14 cellular contexts compared by ENCODE assay signal in the genomic region with DNA sequence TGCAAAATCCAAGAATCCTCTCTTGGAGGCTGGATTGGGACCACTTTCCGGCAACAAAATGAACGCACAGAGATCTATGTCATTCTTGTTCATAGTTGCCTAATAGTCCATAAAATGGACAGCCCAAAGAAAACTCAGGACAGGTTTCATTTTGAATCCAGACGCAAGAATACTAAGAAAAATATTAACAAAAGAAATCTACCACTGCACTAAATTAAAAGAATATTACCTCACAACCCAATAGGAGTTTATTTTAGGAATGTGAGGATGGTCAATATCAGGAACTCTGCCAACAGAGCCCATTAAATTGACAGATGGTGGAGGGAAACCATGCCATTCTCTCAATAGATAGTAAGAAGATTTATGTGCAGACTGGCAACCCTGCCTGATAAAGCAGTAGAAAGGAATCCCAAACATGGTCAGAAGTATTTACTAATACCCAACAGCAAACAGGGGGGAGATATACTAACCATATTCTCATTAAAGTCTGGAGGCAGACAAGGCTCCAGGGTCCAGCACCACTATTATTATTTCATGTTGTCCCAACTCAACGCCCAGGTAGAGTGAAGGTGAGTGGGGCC.
"Had no signal": no experiment of that assay in that cellular context is flagged by ENCODE, and none has a peak within 500 bp of the region (broad histone marks: within the 10 kb centered on the region; RNA-seq: fewer than 3 reads in every experiment).

No MANE protein-coding gene starts in this region.

- DNase-seq: activated B cell treated with CpG ODN at 0.5 μM for 24 hours; activated naive CD4-positive, alpha-beta T cell treated with anti-CD3 and anti-CD28 coated beads, Interleukin-2, amount 50 U/mL, for 16 hours; amygdala; endodermal cell; foreskin melanocyte; mucosa of descending colon; naive thymus-derived CD8-positive, alpha-beta T cell; stimulated activated CD4-positive, alpha-beta T cell treated with anti-CD3 and anti-CD28 coated beads, Interleukin-12 subunit alpha, Interleukin-12 subunit beta, amount 100 ng/mL, for 4 hours; stimulated activated naive CD4-positive, alpha-beta T cell treated with Interleukin-2 at 50 U/mL for 16 hours; T-helper 17 cell; upper lobe of left lung had no signal

- H3K36me3 Mint-ChIP-seq: naive thymus-derived CD8-positive, alpha-beta T cell had no signal

- H3K27ac ChIP-seq: right lobe of liver, suprapubic skin, upper lobe of left lung had no signal

- H3K4me3 Mint-ChIP-seq: activated B cell treated with CpG ODN at 0.5 μM for 24 hours; endodermal cell; naive thymus-derived CD8-positive, alpha-beta T cell; T-helper 17 cell had no signal

- H3K27me3 Mint-ChIP-seq: activated B cell treated with CpG ODN at 0.5 μM for 24 hours, T-helper 17 cell had no signal

- H3K4me1 Mint-ChIP-seq: T-helper 17 cell had no signal

- H3K9me3 ChIP-seq: mucosa of descending colon, right lobe of liver, suprapubic skin, upper lobe of left lung had no signal

- H3K27ac Mint-ChIP-seq: activated B cell treated with CpG ODN at 0.5 μM for 24 hours; endodermal cell; naive thymus-derived CD8-positive, alpha-beta T cell; T-helper 17 cell had no signal

- H3K4me3 ChIP-seq: lung, mucosa of descending colon, right lobe of liver, suprapubic skin, upper lobe of left lung had no signal

- H3K36me3 ChIP-seq: right lobe of liver, suprapubic skin, upper lobe of left lung had no signal

- H3K4me1 ChIP-seq: suprapubic skin had no signal

- H3K27me3 ChIP-seq: right lobe of liver, suprapubic skin, upper lobe of left lung had no signal

- H3K9me3 Mint-ChIP-seq: activated B cell treated with CpG ODN at 0.5 μM for 24 hours; endodermal cell; naive thymus-derived CD8-positive, alpha-beta T cell had no signal

- ATAC-seq: naive thymus-derived CD8-positive, alpha-beta T cell; T-helper 17 cell had no signal
